In genomic region chr16:67538666-67539101, GRCh38 we compare ENCODE assay signal across 6 cellular contexts. TPM values are rescaled to one million over a fixed set of nuclear protein-coding genes. Genes with fewer than 3 reads are reported as not detected.
DNase-seq lines count a peak whose midpoint lies in the region; ATAC-seq and TF ChIP-seq lines count a peak whose summit lies in the region.

No MANE protein-coding gene starts in this region.

- no peak for TF ChIP-seq CTCF in GM20000 (IDR thresholded peaks at IDR 0.05; ENCODE audit: extremely low read depth, missing control alignments)

- no peak for DNase-seq in effector memory CD4-positive, alpha-beta T cell
- DNase-seq in renal cortical epithelial cell (ENCODE audit: low read depth): peak; percentile 30
- DNase-seq in LoVo (ENCODE audit: low spot score): no peak
- no peak for DNase-seq in GM20000 (ENCODE audit: low spot score)

- H3K9me3 ChIP-seq in KOPT-K1 (ENCODE audit: insufficient read depth, low read length, poor library complexity, severe bottlenecking): no peaks in the 10 kb centered on the region
- H3K9me3 ChIP-seq in effector memory CD4-positive, alpha-beta T cell (ENCODE audit: control insufficient read depth, low read length): no peaks in the 10 kb centered on the region

- peaks cover 24% of the 10 kb centered on the region for H3K4me1 ChIP-seq in effector memory CD4-positive, alpha-beta T cell (ENCODE audit: control insufficient read depth, insufficient read depth, low read length, poor library complexity, severe bottlenecking)

- H3K4me3 ChIP-seq in effector memory CD4-positive, alpha-beta T cell (ENCODE audit: insufficient read depth, low read depth, low read length, poor library complexity, severe bottlenecking): peak overlapping the region; percentile 84

- H3K27ac ChIP-seq in KOPT-K1 (ENCODE audit: low read depth, low read length, poor library complexity, severe bottlenecking): peak overlapping the region; percentile 70
- peak overlapping the region; percentile 85 for H3K27ac ChIP-seq in effector memory CD4-positive, alpha-beta T cell (ENCODE audit: insufficient read depth, low read length, poor library complexity, severe bottlenecking)

- H3K27me3 ChIP-seq in effector memory CD4-positive, alpha-beta T cell (replicated peaks; ENCODE audit: control insufficient read depth, insufficient read depth, low read length, poor library complexity, severe bottlenecking): no peaks in the 10 kb centered on the region

- peaks cover 41% of the 10 kb centered on the region for H3K36me3 ChIP-seq in KOPT-K1 (ENCODE audit: insufficient read depth, low read length)
- H3K36me3 ChIP-seq in effector memory CD4-positive, alpha-beta T cell (ENCODE audit: control insufficient read depth, insufficient read depth, low read length): no peaks in the 10 kb centered on the region

- ATAC-seq in HG03354 (IDR thresholded peaks at IDR 0.05; ENCODE audit: poor library complexity, severe bottlenecking, unreplicated experiment): no peak

RNA-seq across cellular contexts. Expression of gene RIPOR1, which starts 10.1 kb away (rescaled TPM):
- total RNA-seq in renal cortical epithelial cell: 61.6 and 195 TPM in 2 replicates

RNA-seq across cellular contexts. Expression of gene CTCF, which starts 23.6 kb away (rescaled TPM):
- total RNA-seq in renal cortical epithelial cell: 14.8 and 35.6 TPM in 2 replicates

RNA-seq across cellular contexts. Expression of gene AGRP, which starts 55.3 kb away (rescaled TPM):
- not detected in 2 replicates for total RNA-seq in renal cortical epithelial cell

RNA-seq across cellular contexts. Expression of gene ATP6V0D1, which starts 57.7 kb away (rescaled TPM):
- total RNA-seq in renal cortical epithelial cell: 127 and 183 TPM in 2 replicates
